In genomic region chrX:27251369-27251768, GRCh38 we compare ENCODE assay signal across 26 cellular contexts.
"Had no signal": no experiment of that assay in that cellular context is flagged by ENCODE, and none has a peak within 500 bp of the region (broad histone marks: within the 10 kb centered on the region; RNA-seq: fewer than 3 reads in every experiment).

No MANE protein-coding gene starts in this region.

- H3K4me2 ChIP-seq: PC-9 had no signal

- H3K27ac Mint-ChIP-seq: activated B cell treated with CpG ODN at 0.5 μM for 24 hours; activated CD4-positive, alpha-beta T cell treated with anti-CD3 and anti-CD28 coated beads, Interleukin-2, amount 10 ng/mL, durations not matched to agents 24 days and 14 days; activated CD8-positive, alpha-beta memory T cell treated with anti-CD3 and anti-CD28 coated beads, Interleukin-2, amount 10 ng/mL, durations not matched to agents 7 days and 5 days; activated naive CD4-positive, alpha-beta T cell treated with anti-CD3 and anti-CD28 coated beads, Interleukin-2, amount 50 U/mL, for 72 hours; activated naive CD8-positive, alpha-beta T cell treated with anti-CD3 and anti-CD28 coated beads, Interleukin-2, amount 50 U/mL, for 24 hours; activated T-cell treated with anti-CD3 and anti-CD28 coated beads, Interleukin-2, amount 50 U/mL, for 24 hours; activated T-helper 1 cell treated with anti-CD3 and anti-CD28 coated beads, Interleukin-12 subunit alpha, Interleukin-12 subunit beta, Interleukin-2, Interleukin-4 antibody, amounts not matched to agents 30 ng/mL and 10 ng/mL and 1 ng/mL, durations not matched to agents 14 hours and 24 hours and 36 hours; T-helper 1 cell treated with Interleukin-12 subunit alpha and Interleukin-12 subunit beta and Interleukin-4 antibody, amounts not matched to agents 30 μg/mL and 1 μg/mL, for 36 hours had no signal

- DNase-seq: activated B cell treated with CpG ODN at 0.5 μM for 24 hours; activated CD4-positive, alpha-beta T cell treated with anti-CD3 and anti-CD28 coated beads for 1 hour; activated CD4-positive, alpha-beta T cell treated with anti-CD3 and anti-CD28 coated beads, Interleukin-2, amount 10 ng/mL, durations not matched to agents 24 days and 14 days; activated CD4-positive, alpha-beta T cell treated with anti-CD3 and anti-CD28 coated beads, Interleukin-2, amount 50 U/mL, for 48 hours; activated CD8-positive, alpha-beta memory T cell treated with anti-CD3 and anti-CD28 coated beads, Interleukin-2, amount 10 ng/mL, durations not matched to agents 7 days and 5 days; activated effector memory CD4-positive, alpha-beta T cell treated with Interleukin-2 at 50 U/mL for 16 hours; activated naive CD4-positive, alpha-beta T cell; activated naive CD8-positive, alpha-beta T cell treated with anti-CD3 and anti-CD28 coated beads, Interleukin-2, amount 50 U/mL, for 24 hours; activated T-cell treated with anti-CD3 and anti-CD28 coated beads, Interleukin-2, amount 50 U/mL, for 24 hours; amniotic stem cell; body of pancreas; central memory CD4-positive, alpha-beta T cell; MM.1S; NCI-H1105; NCI-H1436; NCI-H1694 treated with DMSO at 0.1 percent for 48 hours; NCI-H2081; NCI-H446; NCI-H748 treated with DMSO at 0.1 percent for 48 hours; PC-9; SHP77 treated with DMSO at 0.1 percent for 48 hours had no signal

- H3K27me3 Mint-ChIP-seq: activated B cell treated with CpG ODN at 0.5 μM for 24 hours; activated CD4-positive, alpha-beta T cell treated with anti-CD3 and anti-CD28 coated beads, Interleukin-2, amount 10 ng/mL, durations not matched to agents 24 days and 14 days; activated CD8-positive, alpha-beta memory T cell treated with anti-CD3 and anti-CD28 coated beads, Interleukin-2, amount 10 ng/mL, durations not matched to agents 7 days and 5 days; activated naive CD8-positive, alpha-beta T cell treated with anti-CD3 and anti-CD28 coated beads, Interleukin-2, amount 50 U/mL, for 24 hours had no signal

- H3K4me1 Mint-ChIP-seq: activated B cell treated with CpG ODN at 0.5 μM for 24 hours; activated CD4-positive, alpha-beta T cell treated with anti-CD3 and anti-CD28 coated beads, Interleukin-2, amount 10 ng/mL, durations not matched to agents 24 days and 14 days; activated CD8-positive, alpha-beta memory T cell treated with anti-CD3 and anti-CD28 coated beads, Interleukin-2, amount 10 ng/mL, durations not matched to agents 7 days and 5 days; activated naive CD8-positive, alpha-beta T cell treated with anti-CD3 and anti-CD28 coated beads, Interleukin-2, amount 50 U/mL, for 24 hours had no signal

- H3K4me3 Mint-ChIP-seq: activated B cell treated with CpG ODN at 0.5 μM for 24 hours; activated CD4-positive, alpha-beta T cell treated with anti-CD3 and anti-CD28 coated beads, Interleukin-2, amount 10 ng/mL, durations not matched to agents 24 days and 14 days; activated CD8-positive, alpha-beta memory T cell treated with anti-CD3 and anti-CD28 coated beads, Interleukin-2, amount 10 ng/mL, durations not matched to agents 7 days and 5 days; activated naive CD8-positive, alpha-beta T cell treated with anti-CD3 and anti-CD28 coated beads, Interleukin-2, amount 50 U/mL, for 24 hours; activated T-cell treated with anti-CD3 and anti-CD28 coated beads, Interleukin-2, amount 50 U/mL, for 24 hours; activated T-helper 1 cell treated with anti-CD3 and anti-CD28 coated beads, Interleukin-12 subunit alpha, Interleukin-12 subunit beta, Interleukin-2, Interleukin-4 antibody, amounts not matched to agents 30 ng/mL and 10 ng/mL and 1 ng/mL, durations not matched to agents 14 hours and 24 hours and 36 hours; T-helper 1 cell treated with Interleukin-12 subunit alpha and Interleukin-12 subunit beta and Interleukin-4 antibody, amounts not matched to agents 30 μg/mL and 1 μg/mL, for 36 hours had no signal

- H3K9me3 ChIP-seq: ascending aorta, body of pancreas had no signal

- H3K27me3 ChIP-seq: ascending aorta, body of pancreas had no signal

- H3K4me3 ChIP-seq: ascending aorta, body of pancreas, PC-9 had no signal

- ATAC-seq: activated CD8-positive, alpha-beta memory T cell treated with anti-CD3 and anti-CD28 coated beads, Interleukin-2, amount 10 ng/mL, durations not matched to agents 7 days and 5 days; activated naive CD4-positive, alpha-beta T cell treated with anti-CD3 and anti-CD28 coated beads, Interleukin-2, amount 50 U/mL, for 72 hours; activated naive CD8-positive, alpha-beta T cell treated with anti-CD3 and anti-CD28 coated beads, Interleukin-2, amount 50 U/mL, for 24 hours; body of pancreas had no signal

- H3K36me3 ChIP-seq: ascending aorta had no signal

- H3K4me1 ChIP-seq: ascending aorta, body of pancreas had no signal

- H3K9me3 Mint-ChIP-seq: activated B cell treated with CpG ODN at 0.5 μM for 24 hours; activated CD4-positive, alpha-beta T cell treated with anti-CD3 and anti-CD28 coated beads, Interleukin-2, amount 10 ng/mL, durations not matched to agents 24 days and 14 days; activated naive CD4-positive, alpha-beta T cell treated with anti-CD3 and anti-CD28 coated beads, Interleukin-2, amount 50 U/mL, for 72 hours; activated naive CD8-positive, alpha-beta T cell treated with anti-CD3 and anti-CD28 coated beads, Interleukin-2, amount 50 U/mL, for 24 hours; activated T-cell treated with anti-CD3 and anti-CD28 coated beads, Interleukin-2, amount 50 U/mL, for 24 hours; activated T-helper 1 cell treated with anti-CD3 and anti-CD28 coated beads, Interleukin-12 subunit alpha, Interleukin-12 subunit beta, Interleukin-2, Interleukin-4 antibody, amounts not matched to agents 30 ng/mL and 10 ng/mL and 1 ng/mL, durations not matched to agents 14 hours and 24 hours and 36 hours; T-helper 1 cell treated with Interleukin-12 subunit alpha and Interleukin-12 subunit beta and Interleukin-4 antibody, amounts not matched to agents 30 μg/mL and 1 μg/mL, for 36 hours had no signal

- FAIRE-seq: bronchial epithelial cell had no signal

- H3K36me3 Mint-ChIP-seq: activated CD8-positive, alpha-beta memory T cell treated with anti-CD3 and anti-CD28 coated beads, Interleukin-2, amount 10 ng/mL, durations not matched to agents 7 days and 5 days; activated naive CD4-positive, alpha-beta T cell treated with anti-CD3 and anti-CD28 coated beads, Interleukin-2, amount 50 U/mL, for 72 hours had no signal

- H2AFZ ChIP-seq: PC-9 had no signal

- H3K27ac ChIP-seq: ascending aorta, body of pancreas, PC-9 had no signal
